In genomic region chr2:151828890-151829324, GRCh38 we compare ENCODE assay signal across 1 cellular context.
TF ChIP-seq lines count a peak whose summit lies in the region.

No MANE protein-coding gene starts in this region.

TF ChIP-seq in endothelial cell of umbilical vein, 7 proteins besides CTCF, POLR2A, EP300 and RAD21 (continued from another document):
- TF ChIP-seq GATA2 (IDR thresholded peaks at IDR 0.05; ENCODE audit: insufficient read depth, insufficient read length, low read depth, low read length): no peak
- TF ChIP-seq JUN (IDR thresholded peaks at IDR 0.05; ENCODE audit: borderline replicate concordance, insufficient read depth, insufficient read length, low read depth): no peak
- no peak for TF ChIP-seq MYC (IDR thresholded peaks at IDR 0.05; ENCODE audit: low read depth, low read length)
